Comparison of ENCODE assay signal across 9 cellular contexts in the genomic region with DNA sequence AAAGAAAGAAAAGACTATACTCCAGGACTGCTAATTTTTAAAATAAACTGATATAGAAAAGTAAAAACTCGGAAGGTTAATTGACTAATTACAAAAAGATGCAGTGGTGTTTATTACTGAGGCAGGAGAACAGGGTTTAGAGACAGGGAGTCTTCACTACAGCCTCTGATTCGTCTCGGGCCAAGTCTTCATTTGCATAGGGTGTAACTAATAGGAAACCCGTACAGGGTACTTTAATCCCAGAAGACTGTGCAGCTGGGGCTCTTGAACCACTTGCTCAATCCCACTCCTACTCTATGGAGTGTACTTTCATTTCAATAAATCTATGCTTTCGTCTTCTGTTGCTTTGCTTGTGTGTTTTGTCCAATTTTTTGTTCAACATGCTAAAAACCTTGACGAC. TPM values are rescaled to one million over a fixed set of nuclear protein-coding genes. Genes with fewer than 3 reads are reported as not detected.
DNase-seq lines count a peak whose midpoint lies in the region; ATAC-seq and TF ChIP-seq lines count a peak whose summit lies in the region.
"Had no signal": no experiment of that assay in that cellular context is flagged by ENCODE, and none has a peak within 500 bp of the region (broad histone marks: within the 10 kb centered on the region; RNA-seq: fewer than 3 reads in every experiment).

No MANE protein-coding gene starts in this region.

- H3K4me1 Mint-ChIP-seq in HFFc6 (ENCODE audit: low read depth), result peaks cover 7% of the 10 kb centered on the region

- no peaks in the 10 kb centered on the region for H3K9me3 ChIP-seq in SK-N-MC (ENCODE audit: low read depth, low read length)
- no peaks in the 10 kb centered on the region for H3K9me3 ChIP-seq in gastroesophageal sphincter
- no peaks in the 10 kb centered on the region for H3K9me3 ChIP-seq in gastrocnemius medialis
- H3K9me3 ChIP-seq: neutrophil had no signal

- peak; percentile 53 for ATAC-seq in gastroesophageal sphincter
- peak in 1 of 2 donors; percentile 65 for ATAC-seq in gastrocnemius medialis
- no peak for ATAC-seq in GM18861 (IDR thresholded peaks at IDR 0.05; ENCODE audit: unreplicated experiment)

- WGBS in gastroesophageal sphincter (ENCODE audit: low coverage in 1 of 2), 2 donors, result 15 to 18% methylated on average over 5 to 6 of the region's 6 CpGs

- H3K9me3 Mint-ChIP-seq in HFFc6, result no peaks in the 10 kb centered on the region

- TF ChIP-seq POLR2A in gastroesophageal sphincter (IDR thresholded peaks at IDR 0.05), result no peak
- no peak for TF ChIP-seq POLR2A in gastrocnemius medialis (IDR thresholded peaks at IDR 0.05)

- H3K36me3 ChIP-seq in SK-N-MC (ENCODE audit: insufficient read depth, low read length) (peaks cover 51% of the 10 kb centered on the region), gastroesophageal sphincter (peaks cover 4 to 70% of the 10 kb centered on the region in 2 donors), gastrocnemius medialis (peaks cover 0 to 45% of the 10 kb centered on the region in 2 donors)

- H3K27me3 ChIP-seq in gastroesophageal sphincter (no peaks in the 10 kb centered on the region), gastrocnemius medialis (no peaks in the 10 kb centered on the region)
- H3K27me3 ChIP-seq: neutrophil had no signal

- TF ChIP-seq CTCF in HFFc6 (IDR thresholded peaks at IDR 0.05) (no peak), gastroesophageal sphincter (IDR thresholded peaks at IDR 0.05) (no peak), gastrocnemius medialis (IDR thresholded peaks at IDR 0.05 in 4 of 5, conservative IDR thresholded peaks at IDR 0.05 in 1 of 5) (no peak)

- peak overlapping the region; percentile 75 for H3K27ac Mint-ChIP-seq in HFFc6

- H3K27ac ChIP-seq in SK-N-MC (no peak overlapping the region), gastroesophageal sphincter (peak overlapping the region in 3 of 4 donors; percentile 24 to 47 (median 38)), gastrocnemius medialis (peak overlapping the region; percentile 24 to 62 (median 33))
- H3K27ac ChIP-seq: neutrophil had no signal

- TF ChIP-seq EP300 in gastroesophageal sphincter (IDR thresholded peaks at IDR 0.05), result no peak

- H3K36me3 Mint-ChIP-seq in HFFc6 (ENCODE audit: low read depth), result peaks cover 9% of the 10 kb centered on the region

- no peaks in the 10 kb centered on the region; the same call in 1 of the 2 replicates for H3K27me3 Mint-ChIP-seq in HFFc6 (ENCODE audit: insufficient read depth)

- peaks cover 0 to 49% (median 0%) of the 10 kb centered on the region in 3 donors for H3K4me1 ChIP-seq in gastroesophageal sphincter
- H3K4me1 ChIP-seq in gastrocnemius medialis, result peaks cover 9 to 24% of the 10 kb centered on the region in 2 donors

- no peak overlapping the region for H3K9ac ChIP-seq in SK-N-MC (ENCODE audit: insufficient read length)

- DNase-seq in HFFc6 (no peak), SK-N-MC (ENCODE audit: low read depth, low spot score) (no peak), gastrocnemius medialis (no peak), OCI-M2 (lab: John Stamatoyannopoulos, UW; ENCODE audit: unreplicated experiment) (no peak)
- DNase-seq in activated CD4-positive, alpha-beta T cell treated with anti-CD3 and anti-CD28 coated beads for 48 hours, result no peak
- DNase-seq: effector CD4-positive, alpha-beta T cell had no signal

- H3K4me3 Mint-ChIP-seq in HFFc6, result peak overlapping the region; percentile 79

- in situ Hi-C loops in gastrocnemius medialis (cut with MboI; ENCODE audit: low sequenced_read_pairs in 4 of 4), result loop anchor here in 3 of 4 donors (5.0 to 10.0 kb wide), 2 partner anchors 83 to 91 kb away; no protein-coding TSS in a partner anchor

- intact Hi-C loops in gastrocnemius medialis (cut with DNase I; ENCODE audit: low total_unique reads), result loop anchor here (1.0 kb wide), 1 partner anchor 94 kb away; no protein-coding TSS in a partner anchor

- peak overlapping the region; percentile 62 for H3K4me3 ChIP-seq in SK-N-MC
- H3K4me3 ChIP-seq in gastroesophageal sphincter, result peak overlapping the region in 1 of 2 donors; percentile 24
- H3K4me3 ChIP-seq in gastrocnemius medialis, result peak overlapping the region in 2 of 4 donors; percentile 1 to 12

RNA-seq across cellular contexts. Expression of a gene that starts 8.2 kb away (rescaled TPM):
- total RNA-seq in HFFc6 (2021; fragmentation: NEBNext Ultra II Directional; extraction: Animal tissue kit (Norgen Biotek cat#: 25700)), result 100 to 1,000 TPM; 112 to 128 (median 116) TPM
- 100 to 1,000 TPM; 103 to 118 (median 116) TPM for total RNA-seq in gastroesophageal sphincter
- 100 to 1,000 TPM; 238 to 405 (median 328) TPM for total RNA-seq in gastrocnemius medialis

RNA-seq across cellular contexts. Expression of a gene that starts 33.9 kb away (rescaled TPM):
- total RNA-seq in HFFc6 (2021; fragmentation: NEBNext Ultra II Directional; extraction: Animal tissue kit (Norgen Biotek cat#: 25700)), result 10 to 100 TPM; 26.8 to 33.6 (median 29.4) TPM
- total RNA-seq in gastroesophageal sphincter, result 10 to 100 TPM; 19.1 to 29.2 (median 20.1) TPM
- total RNA-seq in gastrocnemius medialis, result 10 to 100 TPM; 17.9 to 37.0 (median 26.8) TPM
